1 cellular context compared by ENCODE assay signal in the genomic region with DNA sequence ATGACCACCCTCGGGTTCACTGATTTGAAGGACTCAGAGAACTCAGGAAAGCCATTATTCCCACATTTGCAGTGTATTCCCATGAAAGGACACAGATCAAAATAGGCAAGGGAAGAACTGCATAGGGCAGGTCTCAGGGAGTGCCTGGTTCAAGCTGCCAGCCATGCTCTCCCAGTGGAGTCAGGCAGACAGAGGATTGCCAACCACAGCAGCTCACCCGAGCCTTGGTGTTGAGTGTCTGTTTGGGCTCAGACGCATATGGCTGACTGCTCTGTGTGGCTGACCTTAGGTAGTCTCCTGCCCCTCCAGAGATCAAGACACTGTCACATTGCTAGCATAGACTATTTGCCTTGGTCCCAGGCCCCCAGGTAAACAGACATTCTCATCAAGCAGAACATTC.
TF ChIP-seq lines count a peak whose summit lies in the region.

No MANE protein-coding gene starts in this region.

TF ChIP-seq in GM23338, 12 proteins besides CTCF, POLR2A, EP300 and RAD21 (continued from another document):
- TF ChIP-seq, protein P1, sequence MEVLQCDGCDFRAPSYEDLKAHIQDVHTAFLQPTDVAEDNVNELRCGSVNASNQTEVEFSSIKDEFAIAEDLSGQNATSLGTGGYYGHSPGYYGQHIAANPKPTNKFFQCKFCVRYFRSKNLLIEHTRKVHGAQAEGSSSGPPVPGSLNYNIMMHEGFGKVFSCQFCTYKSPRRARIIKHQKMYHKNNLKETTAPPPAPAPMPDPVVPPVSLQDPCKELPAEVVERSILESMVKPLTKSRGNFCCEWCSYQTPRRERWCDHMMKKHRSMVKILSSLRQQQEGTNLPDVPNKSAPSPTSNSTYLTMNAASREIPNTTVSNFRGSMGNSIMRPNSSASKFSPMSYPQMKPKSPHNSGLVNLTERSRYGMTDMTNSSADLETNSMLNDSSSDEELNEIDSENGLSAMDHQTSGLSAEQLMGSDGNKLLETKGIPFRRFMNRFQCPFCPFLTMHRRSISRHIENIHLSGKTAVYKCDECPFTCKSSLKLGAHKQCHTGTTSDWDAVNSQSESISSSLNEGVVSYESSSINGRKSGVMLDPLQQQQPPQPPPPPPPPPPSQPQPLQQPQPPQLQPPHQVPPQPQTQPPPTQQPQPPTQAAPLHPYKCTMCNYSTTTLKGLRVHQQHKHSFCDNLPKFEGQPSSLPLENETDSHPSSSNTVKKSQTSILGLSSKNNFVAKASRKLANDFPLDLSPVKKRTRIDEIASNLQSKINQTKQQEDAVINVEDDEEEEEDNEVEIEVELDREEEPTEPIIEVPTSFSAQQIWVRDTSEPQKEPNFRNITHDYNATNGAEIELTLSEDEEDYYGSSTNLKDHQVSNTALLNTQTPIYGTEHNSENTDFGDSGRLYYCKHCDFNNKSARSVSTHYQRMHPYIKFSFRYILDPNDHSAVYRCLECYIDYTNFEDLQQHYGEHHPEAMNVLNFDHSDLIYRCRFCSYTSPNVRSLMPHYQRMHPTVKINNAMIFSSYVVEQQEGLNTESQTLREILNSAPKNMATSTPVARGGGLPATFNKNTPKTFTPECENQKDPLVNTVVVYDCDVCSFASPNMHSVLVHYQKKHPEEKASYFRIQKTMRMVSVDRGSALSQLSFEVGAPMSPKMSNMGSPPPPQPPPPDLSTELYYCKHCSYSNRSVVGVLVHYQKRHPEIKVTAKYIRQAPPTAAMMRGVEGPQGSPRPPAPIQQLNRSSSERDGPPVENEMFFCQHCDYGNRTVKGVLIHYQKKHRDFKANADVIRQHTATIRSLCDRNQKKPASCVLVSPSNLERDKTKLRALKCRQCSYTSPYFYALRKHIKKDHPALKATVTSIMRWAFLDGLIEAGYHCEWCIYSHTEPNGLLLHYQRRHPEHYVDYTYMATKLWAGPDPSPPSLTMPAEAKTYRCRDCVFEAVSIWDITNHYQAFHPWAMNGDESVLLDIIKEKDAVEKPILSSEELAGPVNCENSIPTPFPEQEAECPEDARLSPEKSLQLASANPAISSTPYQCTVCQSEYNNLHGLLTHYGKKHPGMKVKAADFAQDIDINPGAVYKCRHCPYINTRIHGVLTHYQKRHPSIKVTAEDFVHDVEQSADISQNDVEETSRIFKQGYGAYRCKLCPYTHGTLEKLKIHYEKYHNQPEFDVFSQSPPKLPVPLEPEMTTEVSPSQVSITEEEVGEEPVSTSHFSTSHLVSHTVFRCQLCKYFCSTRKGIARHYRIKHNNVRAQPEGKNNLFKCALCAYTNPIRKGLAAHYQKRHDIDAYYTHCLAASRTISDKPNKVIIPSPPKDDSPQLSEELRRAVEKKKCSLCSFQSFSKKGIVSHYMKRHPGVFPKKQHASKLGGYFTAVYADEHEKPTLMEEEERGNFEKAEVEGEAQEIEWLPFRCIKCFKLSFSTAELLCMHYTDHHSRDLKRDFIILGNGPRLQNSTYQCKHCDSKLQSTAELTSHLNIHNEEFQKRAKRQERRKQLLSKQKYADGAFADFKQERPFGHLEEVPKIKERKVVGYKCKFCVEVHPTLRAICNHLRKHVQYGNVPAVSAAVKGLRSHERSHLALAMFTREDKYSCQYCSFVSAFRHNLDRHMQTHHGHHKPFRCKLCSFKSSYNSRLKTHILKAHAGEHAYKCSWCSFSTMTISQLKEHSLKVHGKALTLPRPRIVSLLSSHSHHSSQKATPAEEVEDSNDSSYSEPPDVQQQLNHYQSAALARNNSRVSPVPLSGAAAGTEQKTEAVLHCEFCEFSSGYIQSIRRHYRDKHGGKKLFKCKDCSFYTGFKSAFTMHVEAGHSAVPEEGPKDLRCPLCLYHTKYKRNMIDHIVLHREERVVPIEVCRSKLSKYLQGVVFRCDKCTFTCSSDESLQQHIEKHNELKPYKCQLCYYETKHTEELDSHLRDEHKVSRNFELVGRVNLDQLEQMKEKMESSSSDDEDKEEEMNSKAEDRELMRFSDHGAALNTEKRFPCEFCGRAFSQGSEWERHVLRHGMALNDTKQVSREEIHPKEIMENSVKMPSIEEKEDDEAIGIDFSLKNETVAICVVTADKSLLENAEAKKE (CRISPR knock-in tag; IDR thresholded peaks at IDR 0.05), result no peak
- TF ChIP-seq CREB1 (CRISPR knock-in tag; IDR thresholded peaks at IDR 0.05; ENCODE audit: low read depth), result no peak
- TF ChIP-seq STAT1 (IDR thresholded peaks at IDR 0.05; ENCODE audit: unreplicated experiment), result no peak
- no peak for TF ChIP-seq EZH2 (IDR thresholded peaks at IDR 0.05; ENCODE audit: low read depth, unreplicated experiment)
- TF ChIP-seq, protein P2, sequence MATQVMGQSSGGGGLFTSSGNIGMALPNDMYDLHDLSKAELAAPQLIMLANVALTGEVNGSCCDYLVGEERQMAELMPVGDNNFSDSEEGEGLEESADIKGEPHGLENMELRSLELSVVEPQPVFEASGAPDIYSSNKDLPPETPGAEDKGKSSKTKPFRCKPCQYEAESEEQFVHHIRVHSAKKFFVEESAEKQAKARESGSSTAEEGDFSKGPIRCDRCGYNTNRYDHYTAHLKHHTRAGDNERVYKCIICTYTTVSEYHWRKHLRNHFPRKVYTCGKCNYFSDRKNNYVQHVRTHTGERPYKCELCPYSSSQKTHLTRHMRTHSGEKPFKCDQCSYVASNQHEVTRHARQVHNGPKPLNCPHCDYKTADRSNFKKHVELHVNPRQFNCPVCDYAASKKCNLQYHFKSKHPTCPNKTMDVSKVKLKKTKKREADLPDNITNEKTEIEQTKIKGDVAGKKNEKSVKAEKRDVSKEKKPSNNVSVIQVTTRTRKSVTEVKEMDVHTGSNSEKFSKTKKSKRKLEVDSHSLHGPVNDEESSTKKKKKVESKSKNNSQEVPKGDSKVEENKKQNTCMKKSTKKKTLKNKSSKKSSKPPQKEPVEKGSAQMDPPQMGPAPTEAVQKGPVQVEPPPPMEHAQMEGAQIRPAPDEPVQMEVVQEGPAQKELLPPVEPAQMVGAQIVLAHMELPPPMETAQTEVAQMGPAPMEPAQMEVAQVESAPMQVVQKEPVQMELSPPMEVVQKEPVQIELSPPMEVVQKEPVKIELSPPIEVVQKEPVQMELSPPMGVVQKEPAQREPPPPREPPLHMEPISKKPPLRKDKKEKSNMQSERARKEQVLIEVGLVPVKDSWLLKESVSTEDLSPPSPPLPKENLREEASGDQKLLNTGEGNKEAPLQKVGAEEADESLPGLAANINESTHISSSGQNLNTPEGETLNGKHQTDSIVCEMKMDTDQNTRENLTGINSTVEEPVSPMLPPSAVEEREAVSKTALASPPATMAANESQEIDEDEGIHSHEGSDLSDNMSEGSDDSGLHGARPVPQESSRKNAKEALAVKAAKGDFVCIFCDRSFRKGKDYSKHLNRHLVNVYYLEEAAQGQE (IDR thresholded peaks at IDR 0.05; ENCODE audit: unreplicated experiment), result no peak
